Comparison of ENCODE assay signal across 8 cellular contexts in genomic region chr17:46940692-46941404, GRCh38. TPM values are rescaled to one million over a fixed set of nuclear protein-coding genes. Genes with fewer than 3 reads are reported as not detected.
A peak's percentile ranks its signal among the peaks of the same experiment; 100 is the strongest.
DNase-seq lines count a peak whose midpoint lies in the region; ATAC-seq and TF ChIP-seq lines count a peak whose summit lies in the region.

No MANE protein-coding gene starts in this region.

- intact Hi-C loops in lower leg skin (cut with DNase I; ENCODE audit: low total_unique reads), result loop anchor here (10.0 kb wide), 1 partner anchor 54 kb away; no protein-coding TSS in a partner anchor

- peak; percentile 98 for TF ChIP-seq CTCF in choroid plexus epithelial cell (conservative IDR thresholded peaks at IDR 0.05; ENCODE audit: low read depth, low read length)
- TF ChIP-seq CTCF in lower leg skin (IDR thresholded peaks at IDR 0.05), result peak in 1 of 3 donors; percentile 29

- H3K4me3 ChIP-seq in choroid plexus epithelial cell (ENCODE audit: low read depth, low read length) (no peak overlapping the region), lower leg skin (ENCODE audit: low read depth, poor library complexity, severe bottlenecking) (no peak overlapping the region)

- no peak for TF ChIP-seq POLR2A in lower leg skin (IDR thresholded peaks at IDR 0.05)

- 37 to 50% methylated on average over 6 to 7 of the region's 7 CpGs for WGBS in lower leg skin, 2 donors

- DNase-seq in EH (ENCODE audit: low read depth) (peak; percentile 77), NCI-H510A treated with DMSO at 0.1 percent for 48 hours (lab: John Stamatoyannopoulos, UW) (peak; percentile 87), choroid plexus epithelial cell (ENCODE audit: low read depth) (peak; percentile 88), lower leg skin (ENCODE audit: low spot score in 2 of 2) (peak; percentile 67 to 93)
- peak; percentile 81 for DNase-seq in activated CD4-positive, alpha-beta T cell treated with anti-CD3 and anti-CD28 coated beads for 48 hours
- DNase-seq in stimulated activated CD8-positive, alpha-beta memory T cell treated with anti-CD3 and anti-CD28 coated beads, Interleukin-12 subunit alpha, Interleukin-12 subunit beta, amount 100 ng/mL, for 1 hour (ENCODE audit: low read depth), result peak; percentile 49

- ATAC-seq in HG02885 (IDR thresholded peaks at IDR 0.05; ENCODE audit: poor library complexity, unreplicated experiment), result peak; percentile 57
- ATAC-seq in GM21515 (IDR thresholded peaks at IDR 0.05; ENCODE audit: unreplicated experiment), result no peak

RNA-seq across cellular contexts. Expression of gene GOSR2, which starts 17.9 kb away (rescaled TPM):
- 10 to 100 TPM; 28.5 to 37.6 (median 30.3) TPM for total RNA-seq in lower leg skin

RNA-seq across cellular contexts. Expression of gene RPRML, which starts 38.2 kb away (rescaled TPM):
- total RNA-seq in lower leg skin, result 1 to 10 TPM; 3.2 to 9.9 (median 6.1) TPM
